In the genomic region with DNA sequence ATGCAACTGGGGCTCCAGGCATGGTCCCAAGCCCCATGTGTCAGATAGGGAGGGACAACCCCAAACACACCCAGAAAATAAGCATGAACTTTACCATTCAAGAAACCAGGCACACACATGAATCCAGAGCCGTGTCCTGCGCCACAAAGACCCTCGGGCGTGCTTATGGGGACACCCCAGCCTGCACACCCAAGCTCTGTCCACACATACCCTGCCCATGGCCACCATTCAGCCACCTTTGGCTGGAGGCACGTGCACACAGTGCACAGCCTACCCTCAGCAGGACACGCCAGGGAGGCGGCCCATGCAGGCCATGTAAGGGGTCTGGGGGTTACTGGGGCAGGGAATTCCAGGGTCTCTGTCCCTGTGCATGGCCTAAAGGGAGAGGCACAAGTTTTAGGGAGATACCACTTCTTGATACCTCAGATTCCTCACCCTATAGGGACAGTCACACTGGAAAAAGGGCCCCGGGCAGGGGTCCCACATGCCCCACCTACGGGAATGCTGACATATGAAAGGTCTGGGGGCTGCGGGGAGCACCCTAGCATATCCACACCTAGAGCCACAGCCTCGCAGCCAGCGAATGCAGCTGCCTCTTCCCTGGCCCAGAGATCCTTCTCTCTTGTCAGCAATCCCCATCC, we compare ENCODE assay signal across 12 cellular contexts. TPM values are rescaled to one million over a fixed set of nuclear protein-coding genes. Genes with fewer than 3 reads are reported as not detected.
DNase-seq lines count a peak whose midpoint lies in the region; FAIRE-seq and TF ChIP-seq lines count a peak whose summit lies in the region.
"Had no signal": no experiment of that assay in that cellular context is flagged by ENCODE, and none has a peak within 500 bp of the region (broad histone marks: within the 10 kb centered on the region; RNA-seq: fewer than 3 reads in every experiment).

No MANE protein-coding gene starts in this region.

- H3K27me3 Mint-ChIP-seq in brain: no peaks in the 10 kb centered on the region
- H3K27me3 Mint-ChIP-seq: CD8-positive, alpha-beta memory T cell had no signal

- peaks cover 44% of the 10 kb centered on the region for H3K36me3 Mint-ChIP-seq in brain

- no peaks in the 10 kb centered on the region for H3K27me3 ChIP-seq in hepatocyte
- H3K27me3 ChIP-seq in skeletal muscle tissue (ENCODE audit: control insufficient read depth in 3 of 3, insufficient read depth in 3 of 3, low read length in 3 of 3): no peaks in the 10 kb centered on the region

- TF ChIP-seq CTCF in C4-2B (conservative IDR thresholded peaks at IDR 0.05): no peak
- TF ChIP-seq CTCF in brain (conservative IDR thresholded peaks at IDR 0.05): no peak
- TF ChIP-seq CTCF in hepatocyte (IDR thresholded peaks at IDR 0.05; ENCODE audit: poor library complexity): no peak

- peaks cover 89% of the 10 kb centered on the region for H3K79me2 ChIP-seq in hepatocyte

- H3K4me1 Mint-ChIP-seq in brain: peaks cover 38% of the 10 kb centered on the region

- DNase-seq in hepatocyte (ENCODE audit: low spot score) (no peak), NCI-H1048 (lab: John Stamatoyannopoulos, UW) (no peak), hepatic stellate cell (ENCODE audit: low spot score) (no peak), DMS 273 (lab: John Stamatoyannopoulos, UW; ENCODE audit: unreplicated experiment) (no peak), RCC 7860 (ENCODE audit: low spot score) (no peak)
- DNase-seq: activated CD4-positive, alpha-beta T cell treated with anti-CD3 and anti-CD28 coated beads for 4 hours; NCI-H1417 treated with DMSO at 0.1 percent for 48 hours had no signal

- H3K9me3 ChIP-seq in hepatocyte (ENCODE audit: low read depth): no peaks in the 10 kb centered on the region
- H3K9me3 ChIP-seq in skeletal muscle tissue (ENCODE audit: control insufficient read depth in 3 of 3, low read length in 3 of 3): no peaks in the 10 kb centered on the region

- 80% methylated on average over 12 of the region's 12 CpGs for WGBS in hepatocyte (ENCODE audit: low lambda C conversion rate, missing lambda C conversion rate)

- peak overlapping the region in 2 of 3 donors; percentile 57 to 74 for H3K9ac ChIP-seq in skeletal muscle tissue (ENCODE audit: low read depth in 1 of 3, low read length in 3 of 3)
- H3K9ac ChIP-seq: parathyroid adenoma had no signal

- H3K9me2 ChIP-seq in hepatocyte (replicated peaks; ENCODE audit: insufficient read depth): no peaks in the 10 kb centered on the region

- peak overlapping the region; percentile 69 for H3K4me2 ChIP-seq in hepatocyte

- peak overlapping the region in 1 of 5 experiments; percentile 4 for H3K4me3 Mint-ChIP-seq in brain
- H3K4me3 Mint-ChIP-seq: CD8-positive, alpha-beta memory T cell had no signal

- FAIRE-seq in RCC 7860 (lab: Jason Lieb, UNC): no peak

- peaks cover 5 to 18% (median 6%) of the 10 kb centered on the region in 5 experiments for H3K9me3 Mint-ChIP-seq in brain
- H3K9me3 Mint-ChIP-seq: CD8-positive, alpha-beta memory T cell had no signal

- H3K27ac Mint-ChIP-seq in brain: peak overlapping the region in 3 of 5 experiments; percentile 95 to 98 (median 96)

- H3K4me3 ChIP-seq in hepatocyte (no peak overlapping the region), skeletal muscle tissue (ENCODE audit: low read length in 3 of 3) (no peak overlapping the region)

- H3K4me1 ChIP-seq in hepatocyte (ENCODE audit: insufficient read depth) (peaks cover 59% of the 10 kb centered on the region), skeletal muscle tissue (ENCODE audit: control insufficient read depth in 3 of 3, insufficient read depth in 3 of 3, low read length in 3 of 3) (peaks cover 24 to 48% (median 31%) of the 10 kb centered on the region in 3 donors)
- H3K4me1 ChIP-seq: parathyroid adenoma had no signal

- H2AFZ ChIP-seq in hepatocyte: no peak overlapping the region
- H2AFZ ChIP-seq: parathyroid adenoma had no signal

- peak overlapping the region; percentile 100 for H3K27ac ChIP-seq in C4-2B
- peak overlapping the region; percentile 94 for H3K27ac ChIP-seq in hepatocyte
- H3K27ac ChIP-seq in skeletal muscle tissue (ENCODE audit: low read depth, low read length): peak overlapping the region; percentile 49
- H3K27ac ChIP-seq: parathyroid adenoma had no signal

- H3K36me3 ChIP-seq in hepatocyte (replicated peaks; ENCODE audit: insufficient read depth, low read depth) (no peaks in the 10 kb centered on the region), skeletal muscle tissue (ENCODE audit: control insufficient read depth in 3 of 3, insufficient read depth in 3 of 3, low read length in 3 of 3) (no peaks in the 10 kb centered on the region)

- H4K20me1 ChIP-seq in hepatocyte (ENCODE audit: insufficient read depth, poor library complexity, severe bottlenecking): peaks cover 8% of the 10 kb centered on the region

RNA-seq across cellular contexts. Expression of gene PACSIN2, which starts 20.6 kb away (rescaled TPM):
- polyA plus RNA-seq in brain (ENCODE audit: insufficient read depth, low read depth, low replicate concordance) (87.7 TPM), hepatocyte (85.5 and 86.3 TPM in 2 replicates)
- total RNA-seq in hepatocyte (77.7 and 87.4 TPM in 2 replicates), skeletal muscle tissue (20.9 TPM)

Comparison
In these comparisons a context has a peak if more than half of its experiments do, and no peak if none do; other contexts are left out.
1. H3K27ac ChIP-seq: peak in every context shown above with its lines; median percentile 100 in C4-2B; 94 in hepatocyte; 49 in skeletal muscle tissue.